In genomic region chr21:45792682-45793383, GRCh38 we compare ENCODE assay signal across 19 cellular contexts.
DNase-seq lines count a peak whose midpoint lies in the region; ATAC-seq and TF ChIP-seq lines count a peak whose summit lies in the region.
"Had no signal": no experiment of that assay in that cellular context is flagged by ENCODE, and none has a peak within 500 bp of the region (broad histone marks: within the 10 kb centered on the region; RNA-seq: fewer than 3 reads in every experiment).

No MANE protein-coding gene starts in this region.

- no peak for TF ChIP-seq POLR2A in vagina (IDR thresholded peaks at IDR 0.05)

- H3K9me2 ChIP-seq in SK-N-SH: no peaks in the 10 kb centered on the region

- DNase-seq in SK-N-SH (peak; percentile 34), D341Med (ENCODE audit: low spot score) (peak; percentile 27), vagina (ENCODE audit: extremely low spot score in 2 of 2) (peak; percentile 74 to 90), mucosa of descending colon (no peak), retina (no peak)
- DNase-seq: AML-193; Caco-2; CD4-positive, alpha-beta T cell; DMS153; DND-41; EL had no signal

- no peak overlapping the region for H3K4me3 ChIP-seq in SK-N-SH (ENCODE audit: low read depth in 2 of 2, low read length in 1 of 2)
- H3K4me3 ChIP-seq in vagina: no peak overlapping the region
- no peak overlapping the region for H3K4me3 ChIP-seq in mucosa of descending colon
- H3K4me3 ChIP-seq: A549, GM12878, HAP-1 had no signal

- H3K27me3 ChIP-seq in SK-N-SH (ENCODE audit: insufficient read depth) (no peaks in the 10 kb centered on the region), vagina (no peaks in the 10 kb centered on the region)

- H3K4me2 ChIP-seq in SK-N-SH: no peak overlapping the region
- H3K4me2 ChIP-seq: A549 had no signal

- H3K9me3 ChIP-seq in SK-N-SH (no peaks in the 10 kb centered on the region), vagina (no peaks in the 10 kb centered on the region), mucosa of descending colon (no peaks in the 10 kb centered on the region)
- H3K9me3 ChIP-seq: A549, Caco-2, HAP-1 had no signal

- H3K4me1 ChIP-seq in SK-N-SH (ENCODE audit: control insufficient read depth in 1 of 2, insufficient read depth in 2 of 2, low read depth in 1 of 2, low read length in 1 of 2) (peaks cover 0 to 27% of the 10 kb centered on the region in 2 experiments; a peak in 1 of 4 replicates), vagina (no peaks in the 10 kb centered on the region), mucosa of descending colon (ENCODE audit: low read depth) (no peaks in the 10 kb centered on the region)
- H3K4me1 ChIP-seq: HAP-1 had no signal

- TF ChIP-seq RAD21 in SK-N-SH (IDR thresholded peaks at IDR 0.05; ENCODE audit: low read length): no peak

- CTCF ChIA-PET in SK-N-SH (lab: Yijun Ruan, JAX): interaction anchor here (0.6 to 1.2 kb wide), 2 partner anchors 31 to 237 kb away, joined by 3 read pairs; no protein-coding TSS in a partner anchor

- no peak for TF ChIP-seq CTCF in SK-N-SH (IDR thresholded peaks at IDR 0.05)
- TF ChIP-seq CTCF in VCaP (conservative IDR thresholded peaks at IDR 0.05): no peak
- no peak for TF ChIP-seq CTCF in vagina (IDR thresholded peaks at IDR 0.05)
- TF ChIP-seq CTCF in mucosa of descending colon (IDR thresholded peaks at IDR 0.05): no peak

- no peaks in the 10 kb centered on the region for H3K79me2 ChIP-seq in SK-N-SH (ENCODE audit: insufficient read depth)

- ATAC-seq in SK-N-SH treated with all-trans-retinoic acid at 6 μM for 48 hours: no peak
- no peak for ATAC-seq in mucosa of descending colon
- ATAC-seq: A549, GM12878 had no signal

- H2AFZ ChIP-seq in SK-N-SH (ENCODE audit: low read depth): no peak overlapping the region

- H3K27ac ChIP-seq in SK-N-SH (ENCODE audit: low read depth in 2 of 2, low read length in 1 of 2) (no peak overlapping the region; a peak in 1 of 4 replicates), VCaP (peak overlapping the region; percentile 71), vagina (no peak overlapping the region)
- H3K27ac ChIP-seq: 22Rv1, A549, C4-2B, HL-60 had no signal

- TF ChIP-seq EP300 in SK-N-SH (IDR thresholded peaks at IDR 0.05; ENCODE audit: borderline replicate concordance in 1 of 2, low read depth in 1 of 2, low read length in 1 of 2): no peak

- intact Hi-C loops in vagina (cut with DNase I): no loop called here
- intact Hi-C loops in mucosa of descending colon (cut with DNase I, micrococcal nuclease): no loop called here

- POLR2A ChIA-PET in SK-N-SH (lab: Yijun Ruan, JAX): no interaction called here

- H3F3A ChIP-seq in SK-N-SH (replicated peaks; ENCODE audit: insufficient read depth): no peaks in the 10 kb centered on the region

- WGBS in SK-N-SH (ENCODE audit: low lambda C conversion rate): 88% methylated on average over 20 of the region's 22 CpGs

- H4K20me1 ChIP-seq in SK-N-SH (ENCODE audit: insufficient read depth): no peaks in the 10 kb centered on the region

- H3K36me3 ChIP-seq in SK-N-SH (replicated peaks in 1 of 2; ENCODE audit: control insufficient read depth in 1 of 2, insufficient read depth in 2 of 2, low read length in 1 of 2): no peaks in the 10 kb centered on the region
- H3K36me3 ChIP-seq in vagina: no peaks in the 10 kb centered on the region
- H3K36me3 ChIP-seq in mucosa of descending colon (ENCODE audit: low read depth): no peaks in the 10 kb centered on the region
- H3K36me3 ChIP-seq: HAP-1 had no signal

- no peak overlapping the region for H3K9ac ChIP-seq in SK-N-SH

TF ChIP-seq in SK-N-SH, 30 proteins besides CTCF, POLR2A, EP300 and RAD21:
- TF ChIP-seq MAX (IDR thresholded peaks at IDR 0.05; ENCODE audit: low read depth) (no peak), NFIC (IDR thresholded peaks at IDR 0.05; ENCODE audit: borderline replicate concordance) (no peak), SIN3A (IDR thresholded peaks at IDR 0.05; ENCODE audit: borderline replicate concordance, low read depth, low read length) (no peak), TAF1 (IDR thresholded peaks at IDR 0.05; ENCODE audit: borderline replicate concordance, low read depth, low read length) (no peak), PBX3 (IDR thresholded peaks at IDR 0.05) (no peak), TEAD4 (IDR thresholded peaks at IDR 0.05; ENCODE audit: borderline replicate concordance, insufficient read depth) (no peak), ELF1 (IDR thresholded peaks at IDR 0.05) (no peak), SMC3 (IDR thresholded peaks at IDR 0.05; ENCODE audit: low read depth, low read length) (no peak), JUND (IDR thresholded peaks at IDR 0.05) (no peak), EZH2phosphoT487 (IDR thresholded peaks at IDR 0.05; ENCODE audit: borderline replicate concordance, low read depth) (no peak), GABPA (IDR thresholded peaks at IDR 0.05; ENCODE audit: low read depth) (no peak), MEF2A (IDR thresholded peaks at IDR 0.05; ENCODE audit: borderline replicate concordance, low read depth) (no peak), POLR2AphosphoS5 (IDR thresholded peaks at IDR 0.05; ENCODE audit: low read depth, low read length) (no peak)

TF ChIP-seq in SK-N-SH treated with all-trans-retinoic acid at 6 μM for 48 hours, 23 proteins besides CTCF, POLR2A, EP300 and RAD21:
- no peak for TF ChIP-seq SNAI2 (CRISPR knock-in tag; IDR thresholded peaks at IDR 0.05)
- no peak for TF ChIP-seq ZNF70 (CRISPR knock-in tag; IDR thresholded peaks at IDR 0.05)
- no peak for TF ChIP-seq TSHZ2 (CRISPR knock-in tag; IDR thresholded peaks at IDR 0.05)
- TF ChIP-seq ZFP3 (CRISPR knock-in tag; IDR thresholded peaks at IDR 0.05): no peak
- no peak for TF ChIP-seq ZNF8 (CRISPR knock-in tag; IDR thresholded peaks at IDR 0.05)
- TF ChIP-seq OSR1 (CRISPR knock-in tag; IDR thresholded peaks at IDR 0.05): no peak

Comparison
In these comparisons a context has a peak if more than half of its experiments do, and no peak if none do; other contexts are left out.
1. DNase-seq: peak in SK-N-SH (single experiment), D341Med (single experiment) and vagina (2 of 2); none in mucosa of descending colon (0 of 3) and retina (single experiment).